Comparison of ENCODE assay signal across 1 cellular context in the genomic region with DNA sequence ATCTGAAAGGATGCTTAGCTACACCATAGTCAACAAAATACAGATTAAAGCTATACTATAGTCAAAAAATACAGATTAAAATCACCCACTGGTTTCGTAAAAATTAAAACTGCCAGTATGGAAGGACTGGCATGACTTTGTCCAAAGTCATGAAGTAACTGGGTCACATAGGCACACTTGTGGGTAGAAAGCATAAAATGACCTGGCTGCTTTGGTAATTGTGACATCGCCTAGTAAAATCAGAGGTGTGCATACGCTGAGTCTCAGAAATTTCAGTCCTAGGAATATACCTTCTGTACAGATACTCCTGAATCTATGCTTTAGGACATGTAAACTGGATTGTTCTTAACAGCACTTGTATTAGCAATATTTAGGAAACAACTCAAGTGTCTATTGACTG.
TF ChIP-seq lines count a peak whose summit lies in the region.

No MANE protein-coding gene starts in this region.

TF ChIP-seq in endothelial cell of umbilical vein, 7 proteins besides CTCF, POLR2A, EP300 and RAD21:
- no peak for TF ChIP-seq EZH2 (IDR thresholded peaks at IDR 0.05; ENCODE audit: borderline replicate concordance, low read depth, low read length, severe bottlenecking)
- no peak for TF ChIP-seq FOS (IDR thresholded peaks at IDR 0.05; ENCODE audit: borderline replicate concordance, insufficient read depth, low read length)
- TF ChIP-seq, protein P1, sequence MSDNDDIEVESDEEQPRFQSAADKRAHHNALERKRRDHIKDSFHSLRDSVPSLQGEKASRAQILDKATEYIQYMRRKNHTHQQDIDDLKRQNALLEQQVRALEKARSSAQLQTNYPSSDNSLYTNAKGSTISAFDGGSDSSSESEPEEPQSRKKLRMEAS (IDR thresholded peaks at IDR 0.05; ENCODE audit: insufficient read depth, insufficient read length): no peak
- no peak for TF ChIP-seq JUN (IDR thresholded peaks at IDR 0.05; ENCODE audit: borderline replicate concordance, insufficient read depth, insufficient read length, low read depth)
- TF ChIP-seq MYC (IDR thresholded peaks at IDR 0.05; ENCODE audit: low read depth, low read length): no peak
- TF ChIP-seq GATA2 (IDR thresholded peaks at IDR 0.05; ENCODE audit: insufficient read depth, insufficient read length, low read depth, low read length): no peak
- no peak for TF ChIP-seq POLR2AphosphoS5 (IDR thresholded peaks at IDR 0.05; ENCODE audit: insufficient read depth, low read depth, low read length)
